In genomic region chr1:214341459-214341858, GRCh38 we compare ENCODE assay signal across 23 cellular contexts.
"Had no signal": no experiment of that assay in that cellular context is flagged by ENCODE, and none has a peak within 500 bp of the region (broad histone marks: within the 10 kb centered on the region; RNA-seq: fewer than 3 reads in every experiment).

No MANE protein-coding gene starts in this region.

- H3K4me3 Mint-ChIP-seq: IgD-negative memory B cell had no signal

- H3K9ac ChIP-seq: KMS-11 had no signal

- DNase-seq: Kasumi-1, MM.1S, NCI-H1092 treated with DMSO at 0.1 percent for 48 hours, NCI-H1436, NCI-H187, NCI-H2029, NCI-H2081 treated with DMSO at 0.1 percent for 48 hours, NCI-H2171, NCI-H226, NCI-H446, NCI-H510A, NCI-H524 treated with DMSO at 0.1 percent for 48 hours, NCI-H69, NCI-H774, Right ventricle myocardium superior, RPMI8226, SIG-M5 had no signal

- H3K27me3 Mint-ChIP-seq: IgD-negative memory B cell had no signal

- FAIRE-seq: K562, RCC 7860 had no signal

- H3K9me3 ChIP-seq: SJSA1 had no signal

- H3K27ac ChIP-seq: KMS-11, SJSA1, SK-N-MC had no signal

- H3K4me2 ChIP-seq: KMS-11 had no signal

- H3K4me1 Mint-ChIP-seq: IgD-negative memory B cell had no signal

- H3K27me3 ChIP-seq: SJSA1 had no signal

- H3K4me3 ChIP-seq: K562, SJSA1, SK-N-MC had no signal
